19 cellular contexts compared by ENCODE assay signal in genomic region chr9:89792189-89793123, GRCh38.
DNase-seq lines count a peak whose midpoint lies in the region; ATAC-seq and TF ChIP-seq lines count a peak whose summit lies in the region.
"Had no signal": no experiment of that assay in that cellular context is flagged by ENCODE, and none has a peak within 500 bp of the region (broad histone marks: within the 10 kb centered on the region; RNA-seq: fewer than 3 reads in every experiment).

No MANE protein-coding gene starts in this region.

- no peaks in the 10 kb centered on the region for H3K27me3 ChIP-seq in liver (ENCODE audit: control insufficient read depth in 4 of 4, insufficient read depth in 4 of 4, low read length in 3 of 4)
- H3K27me3 ChIP-seq in osteoblast (ENCODE audit: insufficient read depth, low read length): no peaks in the 10 kb centered on the region

- TF ChIP-seq CTCF in natural killer cell (IDR thresholded peaks at IDR 0.05): no peak
- TF ChIP-seq CTCF in liver (IDR thresholded peaks at IDR 0.05; ENCODE audit: low read depth, low read length, missing input control): no peak
- TF ChIP-seq CTCF in osteoblast (IDR thresholded peaks at IDR 0.05; ENCODE audit: extremely low read depth, low read depth, low read length): no peak
- no peak for TF ChIP-seq CTCF in RWPE1 (conservative IDR thresholded peaks at IDR 0.05; ENCODE audit: low read depth)

- H3K4me3 ChIP-seq in liver (ENCODE audit: low read depth in 1 of 3, low read length in 3 of 3): no peak overlapping the region
- H3K4me3 ChIP-seq in osteoblast (ENCODE audit: insufficient read depth, low read length): no peak overlapping the region
- H3K4me3 ChIP-seq: GM23248 had no signal

- CTCF ChIA-PET in RWPE1 (lab: Yijun Ruan, JAX): interaction anchor here (0.6 to 0.8 kb wide), 2 partner anchors 188 to 470 kb away, joined by 3 read pairs; partner anchors contain the start of gene GADD45G

- no peak overlapping the region for H2AFZ ChIP-seq in osteoblast (ENCODE audit: low read length)
- H2AFZ ChIP-seq: GM23248 had no signal

- no peaks in the 10 kb centered on the region for H3K9me3 ChIP-seq in liver (ENCODE audit: control insufficient read depth in 4 of 4, low read length in 3 of 4)
- H3K9me3 ChIP-seq in osteoblast (ENCODE audit: low read depth, low read length): no peaks in the 10 kb centered on the region

- 58% methylated on average over 12 of the region's 12 CpGs for WGBS in liver

- DNase-seq in natural killer cell treated with Interleukin-12 subunit alpha and Interleukin-12 subunit beta and Interleukin-15 and Interleukin-18, amount 100 ng/mL, for 72 hours (ENCODE audit: low spot score): peak; percentile 46
- DNase-seq in natural killer cell (no peak), osteoblast (ENCODE audit: insufficient read length, low spot score, missing footprints) (peak; percentile 52), RWPE1 (ENCODE audit: low spot score) (no peak), MV-4-11 (lab: John Stamatoyannopoulos, UW) (no peak)
- DNase-seq in activated CD4-positive, alpha-beta T cell treated with anti-CD3 and anti-CD28 coated beads for 4 hours: no peak
- DNase-seq: DND-41, GM23248, MM.1S, NCI-H1048, NCI-H1417 treated with DMSO at 0.1 percent for 48 hours, NCI-H2081, NCI-H2227 treated with DMSO at 0.1 percent for 48 hours, SHP77 treated with DMSO at 0.1 percent for 48 hours had no signal

- no peaks in the 10 kb centered on the region for H3K9me3 Mint-ChIP-seq in natural killer cell treated with Interleukin-12 subunit alpha and Interleukin-12 subunit beta and Interleukin-15 and Interleukin-18, amount 100 ng/mL, for 72 hours
- H3K9me3 Mint-ChIP-seq in natural killer cell: no peaks in the 10 kb centered on the region
- H3K9me3 Mint-ChIP-seq: IgD-negative memory B cell had no signal

- H3K27ac Mint-ChIP-seq in natural killer cell treated with Interleukin-12 subunit alpha and Interleukin-12 subunit beta and Interleukin-15 and Interleukin-18, amount 100 ng/mL, for 72 hours: peak overlapping the region in 1 of 2 donors; percentile 45
- H3K27ac Mint-ChIP-seq in natural killer cell: no peak overlapping the region

- intact Hi-C loops in natural killer cell (cut with micrococcal nuclease): no loop called here

- no peak for ATAC-seq in natural killer cell treated with Interleukin-12 subunit alpha and Interleukin-12 subunit beta and Interleukin-15 and Interleukin-18, amount 100 ng/mL, for 72 hours
- ATAC-seq in natural killer cell (no peak), HG02870 (IDR thresholded peaks at IDR 0.05; ENCODE audit: unreplicated experiment) (no peak)
- ATAC-seq: Panc1 had no signal

- H3K4me3 Mint-ChIP-seq in natural killer cell treated with Interleukin-12 subunit alpha and Interleukin-12 subunit beta and Interleukin-15 and Interleukin-18, amount 100 ng/mL, for 72 hours: no peak overlapping the region
- no peak overlapping the region for H3K4me3 Mint-ChIP-seq in natural killer cell
- H3K4me3 Mint-ChIP-seq: IgD-negative memory B cell had no signal

- no peaks in the 10 kb centered on the region for H4K20me1 ChIP-seq in osteoblast (ENCODE audit: insufficient read depth, low read length)

- H3K9ac ChIP-seq in liver (ENCODE audit: low read depth in 1 of 2, low read length in 2 of 2): no peak overlapping the region
- H3K9ac ChIP-seq: GM23248, KMS-11 had no signal

- POLR2A ChIA-PET in RWPE1 (lab: Yijun Ruan, JAX; ENCODE audit: low non-redundant PET): no interaction called here

- H3K36me3 ChIP-seq in liver (ENCODE audit: control insufficient read depth in 4 of 4, insufficient read depth in 3 of 4, low read depth in 1 of 4, low read length in 3 of 4): no peaks in the 10 kb centered on the region
- H3K36me3 ChIP-seq in osteoblast (ENCODE audit: insufficient read depth, low read length): no peaks in the 10 kb centered on the region

- H3K79me2 ChIP-seq in osteoblast (ENCODE audit: insufficient read depth, low read length): no peaks in the 10 kb centered on the region

- TF ChIP-seq RAD21 in liver (IDR thresholded peaks at IDR 0.05): no peak

- H3K27ac ChIP-seq in liver (ENCODE audit: low read depth in 1 of 2, low read length in 2 of 2): peak overlapping the region; percentile 66 to 71
- H3K27ac ChIP-seq in osteoblast (ENCODE audit: low read depth, low read length): no peak overlapping the region
- no peak overlapping the region for H3K27ac ChIP-seq in RWPE1
- H3K27ac ChIP-seq: GM23248, KMS-11 had no signal

- no peak overlapping the region for H3K4me2 ChIP-seq in osteoblast (ENCODE audit: insufficient read depth, low read length)
- H3K4me2 ChIP-seq: KMS-11 had no signal

- H3K36me3 Mint-ChIP-seq in natural killer cell treated with Interleukin-12 subunit alpha and Interleukin-12 subunit beta and Interleukin-15 and Interleukin-18, amount 100 ng/mL, for 72 hours: no peaks in the 10 kb centered on the region
- H3K36me3 Mint-ChIP-seq in natural killer cell: no peaks in the 10 kb centered on the region
- H3K36me3 Mint-ChIP-seq: IgD-negative memory B cell had no signal

- peaks cover 2 to 24% of the 10 kb centered on the region in 2 donors for H3K27me3 Mint-ChIP-seq in natural killer cell treated with Interleukin-12 subunit alpha and Interleukin-12 subunit beta and Interleukin-15 and Interleukin-18, amount 100 ng/mL, for 72 hours
- peaks cover 0 to 5% of the 10 kb centered on the region in 2 donors for H3K27me3 Mint-ChIP-seq in natural killer cell (ENCODE audit: low read depth in 2 of 2)
- H3K27me3 Mint-ChIP-seq: IgD-negative memory B cell had no signal

- H3K4me1 ChIP-seq in liver (ENCODE audit: control insufficient read depth in 4 of 4, insufficient read depth in 4 of 4, low read length in 3 of 4) (peaks cover 11 to 42% (median 34%) of the 10 kb centered on the region in 4 donors), osteoblast (ENCODE audit: insufficient read depth, low read length) (no peaks in the 10 kb centered on the region)

- no peaks in the 10 kb centered on the region for H3K4me1 Mint-ChIP-seq in natural killer cell treated with Interleukin-12 subunit alpha and Interleukin-12 subunit beta and Interleukin-15 and Interleukin-18, amount 100 ng/mL, for 72 hours (ENCODE audit: low read depth in 2 of 2)
- H3K4me1 Mint-ChIP-seq in natural killer cell: no peaks in the 10 kb centered on the region

TF ChIP-seq in liver, 16 proteins besides CTCF, POLR2A, EP300 and RAD21:
- TF ChIP-seq RXRA (IDR thresholded peaks at IDR 0.05): peak in 1 of 2 donors; percentile 59
- TF ChIP-seq HNF4A (conservative IDR thresholded peaks at IDR 0.05): peak in 1 of 2 donors; percentile 32
- no peak for TF ChIP-seq FOXA1 (IDR thresholded peaks at IDR 0.05)
- TF ChIP-seq ATF3 (IDR thresholded peaks at IDR 0.05): no peak
- no peak for TF ChIP-seq NR2F2 (IDR thresholded peaks at IDR 0.05)
- TF ChIP-seq MAX (IDR thresholded peaks at IDR 0.05): peak; percentile 15

Comparison
In these comparisons a context has a peak if more than half of its experiments do, and no peak if none do; other contexts are left out.
1. DNase-seq: peak in natural killer cell treated with Interleukin-12 subunit alpha and Interleukin-12 subunit beta and Interleukin-15 and Interleukin-18, amount 100 ng/mL, for 72 hours (single experiment) and osteoblast (single experiment); none in natural killer cell (single experiment), RWPE1 (single experiment), MV-4-11 (single experiment) and activated CD4-positive, alpha-beta T cell treated with anti-CD3 and anti-CD28 coated beads for 4 hours (0 of 2).
2. H3K27ac ChIP-seq: peak in liver (2 of 2); none in osteoblast (single experiment) and RWPE1 (single experiment).